8 cellular contexts compared by ENCODE assay signal in genomic region chr14:69259531-69260245, GRCh38. TPM values are rescaled to one million over a fixed set of nuclear protein-coding genes. Genes with fewer than 3 reads are reported as not detected.
DNase-seq lines count a peak whose midpoint lies in the region; ATAC-seq, FAIRE-seq and TF ChIP-seq lines count a peak whose summit lies in the region.

GALNT16 (plus strand) TSS chr14:69260158; CDS start chr14:69260291, 133 bp downstream.

- H3K27me3 ChIP-seq in CD8-positive, alpha-beta T cell (ENCODE audit: insufficient read depth, low read length): peaks cover 15% of the 10 kb centered on the region
- H3K27me3 ChIP-seq in left ventricle myocardium inferior (ENCODE audit: low read depth) (peaks cover 43% of the 10 kb centered on the region), psoas muscle (ENCODE audit: insufficient read depth in 3 of 3, low read length in 2 of 3) (peaks cover 0 to 74% (median 12%) of the 10 kb centered on the region in 3 donors)

- peak within 1 kb of the TSS; percentile 50 for H3K4me3 Mint-ChIP-seq in CD8-positive, alpha-beta T cell
- peak within 1 kb of the TSS; percentile 43 for H3K4me3 Mint-ChIP-seq in activated CD8-positive, alpha-beta T cell treated with anti-CD3 and anti-CD28 coated beads, Interleukin-2, amount 10 ng/mL, durations not matched to agents 7 days and 5 days

- H3K27ac ChIP-seq in CD8-positive, alpha-beta T cell (ENCODE audit: low read depth, low read length): no peak within 1 kb of the TSS
- H3K27ac ChIP-seq in left ventricle myocardium inferior (replicated peaks) (peak within 1 kb of the TSS; percentile 91), psoas muscle (peak within 1 kb of the TSS; percentile 36)

- WGBS in psoas muscle, 3 donors: 1 to 3% (median 2%) methylated on average over 47 to 82 of the region's 82 CpGs

- TF ChIP-seq CTCF in CD8-positive, alpha-beta T cell (IDR thresholded peaks at IDR 0.05): no peak
- TF ChIP-seq CTCF in left ventricle myocardium inferior (IDR thresholded peaks at IDR 0.05; ENCODE audit: borderline replicate concordance) (peak; percentile 64), psoas muscle (IDR thresholded peaks at IDR 0.05) (peak; percentile 34)

- CTCF ChIA-PET in CD8-positive, alpha-beta T cell (lab: Charles Lee): interaction anchor here (1.2 to 1.4 kb wide), 2 partner anchors 14 to 201 kb away, joined by 3 read pairs; no protein-coding TSS in a partner anchor
- CTCF ChIA-PET in activated CD8-positive, alpha-beta T cell treated with anti-CD3 and anti-CD28 coated beads, Interleukin-2, amount 10 ng/mL, durations not matched to agents 7 days and 5 days (lab: Charles Lee): interaction anchor here (0.6 kb wide), 1 partner anchor 214 kb away, joined by 3 read pairs; no protein-coding TSS in a partner anchor

- no peaks in the 10 kb centered on the region for H3K9me3 Mint-ChIP-seq in CD8-positive, alpha-beta T cell
- no peaks in the 10 kb centered on the region for H3K9me3 Mint-ChIP-seq in activated CD8-positive, alpha-beta T cell treated with anti-CD3 and anti-CD28 coated beads, Interleukin-2, amount 10 ng/mL, durations not matched to agents 7 days and 5 days (ENCODE audit: insufficient read depth)

- no peak for DNase-seq in CD8-positive, alpha-beta T cell
- peak; percentile 91 for DNase-seq in HTR-8/SVneo (ENCODE audit: insufficient read length, low spot score)
- DNase-seq in activated CD8-positive, alpha-beta T cell treated with anti-CD3 and anti-CD28 coated beads, Interleukin-2, amount 10 ng/mL, durations not matched to agents 7 days and 5 days: no peak
- DNase-seq in left ventricle myocardium inferior: peak; percentile 43
- peak; percentile 49 to 77 for DNase-seq in psoas muscle
- DNase-seq in NCI-H2029 (lab: John Stamatoyannopoulos, UW): no peak
- no peak for DNase-seq in activated CD8-positive, alpha-beta memory T cell treated with anti-CD3 and anti-CD28 coated beads for 24 hours

- peak within 1 kb of the TSS; percentile 11 for H3K4me3 ChIP-seq in CD8-positive, alpha-beta T cell (ENCODE audit: low read depth, low read length)
- H3K4me3 ChIP-seq in left ventricle myocardium inferior (peak within 1 kb of the TSS; percentile 83), psoas muscle (peak within 1 kb of the TSS; percentile 74)

- peaks cover 3% of the 10 kb centered on the region for H3K4me1 ChIP-seq in CD8-positive, alpha-beta T cell (ENCODE audit: insufficient read depth, low read length)
- H3K4me1 ChIP-seq in left ventricle myocardium inferior (peaks cover 69% of the 10 kb centered on the region), psoas muscle (peaks cover 6% of the 10 kb centered on the region)

- H3K36me3 ChIP-seq in CD8-positive, alpha-beta T cell (ENCODE audit: insufficient read depth, low read length): no peaks in the 10 kb centered on the region
- H3K36me3 ChIP-seq in left ventricle myocardium inferior: no peaks in the 10 kb centered on the region
- no peaks in the 10 kb centered on the region for H3K36me3 ChIP-seq in psoas muscle (ENCODE audit: insufficient read depth in 1 of 2, low read depth in 1 of 2)

- intact Hi-C loops in CD8-positive, alpha-beta T cell (cut with DNase I, micrococcal nuclease): no loop called here
- intact Hi-C loops in left ventricle myocardium inferior (cut with micrococcal nuclease): no loop called here
- intact Hi-C loops in psoas muscle (cut with DNase I): loop anchor here in 1 of 2 donors (5.0 kb wide), 2 partner anchors 88 to 103 kb away; no protein-coding TSS in a partner anchor

- peaks cover 4% of the 10 kb centered on the region for H3K4me1 Mint-ChIP-seq in CD8-positive, alpha-beta T cell (ENCODE audit: low read depth)
- peaks cover 5% of the 10 kb centered on the region for H3K4me1 Mint-ChIP-seq in activated CD8-positive, alpha-beta T cell treated with anti-CD3 and anti-CD28 coated beads, Interleukin-2, amount 10 ng/mL, durations not matched to agents 7 days and 5 days (ENCODE audit: low read depth)

- no peak for ATAC-seq in CD8-positive, alpha-beta T cell
- ATAC-seq in activated CD8-positive, alpha-beta T cell treated with anti-CD3 and anti-CD28 coated beads, Interleukin-2, amount 10 ng/mL, durations not matched to agents 7 days and 5 days: peak; percentile 25
- ATAC-seq in psoas muscle (peak; percentile 32 to 77 (median 54)), GM18517 (IDR thresholded peaks at IDR 0.05; ENCODE audit: unreplicated experiment) (no peak)

- FAIRE-seq in HTR-8/SVneo (lab: Jason Lieb, UNC): no peak

- H3K9me3 ChIP-seq in CD8-positive, alpha-beta T cell (ENCODE audit: low read length): no peaks in the 10 kb centered on the region
- H3K9me3 ChIP-seq in left ventricle myocardium inferior (replicated peaks) (no peaks in the 10 kb centered on the region), psoas muscle (no peaks in the 10 kb centered on the region)

- no peaks in the 10 kb centered on the region for H3K36me3 Mint-ChIP-seq in CD8-positive, alpha-beta T cell
- H3K36me3 Mint-ChIP-seq in activated CD8-positive, alpha-beta T cell treated with anti-CD3 and anti-CD28 coated beads, Interleukin-2, amount 10 ng/mL, durations not matched to agents 7 days and 5 days (ENCODE audit: low read depth): no peaks in the 10 kb centered on the region

- no peak within 1 kb of the TSS for H3K27ac Mint-ChIP-seq in CD8-positive, alpha-beta T cell
- H3K27ac Mint-ChIP-seq in activated CD8-positive, alpha-beta T cell treated with anti-CD3 and anti-CD28 coated beads, Interleukin-2, amount 10 ng/mL, durations not matched to agents 7 days and 5 days: no peak within 1 kb of the TSS

- POLR2A ChIA-PET in CD8-positive, alpha-beta T cell (lab: Charles Lee): no interaction called here
- POLR2A ChIA-PET in activated CD8-positive, alpha-beta T cell treated with anti-CD3 and anti-CD28 coated beads, Interleukin-2, amount 10 ng/mL, durations not matched to agents 7 days and 5 days (lab: Charles Lee): no interaction called here

- peaks cover 51% of the 10 kb centered on the region for H3K27me3 Mint-ChIP-seq in CD8-positive, alpha-beta T cell (ENCODE audit: low read depth)
- peaks cover 70% of the 10 kb centered on the region for H3K27me3 Mint-ChIP-seq in activated CD8-positive, alpha-beta T cell treated with anti-CD3 and anti-CD28 coated beads, Interleukin-2, amount 10 ng/mL, durations not matched to agents 7 days and 5 days (ENCODE audit: low read depth)

RNA-seq across cellular contexts. Expression of gene GALNT16, which starts in this region (rescaled TPM):
- under 1 TPM in 1 of 2 experiments, not detected in 1; 0.08 TPM for total RNA-seq in CD8-positive, alpha-beta T cell
- not detected for total RNA-seq in activated CD8-positive, alpha-beta T cell treated with anti-CD3 and anti-CD28 coated beads, Interleukin-2, amount 10 ng/mL, durations not matched to agents 7 days and 5 days
- total RNA-seq in left ventricle myocardium inferior (70.5 TPM), psoas muscle (1 to 10 TPM; 1.7 to 2.6 (median 2.4) TPM)
- polyA plus RNA-seq in psoas muscle: 1 to 10 TPM in 1 of 3 donors, under 1 TPM in 2; 0.83 to 1.4 (median 0.95) TPM

Comparison
In these comparisons a context has a peak if more than half of its experiments do, and no peak if none do; other contexts are left out.
1. RNA of gene GALNT16 (total RNA-seq): 70.5 TPM in left ventricle myocardium inferior (single experiment); 1.7 to 2.6 TPM in psoas muscle, 0.08 TPM in CD8-positive, alpha-beta T cell and not detected in activated CD8-positive, alpha-beta T cell treated with anti-CD3 and anti-CD28 coated beads, Interleukin-2, amount 10 ng/mL, durations not matched to agents 7 days and 5 days; every median in the first group is over 10 times any median in the second.
2. Peak in ATAC-seq in activated CD8-positive, alpha-beta T cell treated with anti-CD3 and anti-CD28 coated beads, Interleukin-2, amount 10 ng/mL, durations not matched to agents 7 days and 5 days; RNA of the gene not detected or under 1 TPM.
3. ATAC-seq: peak in psoas muscle (4 of 4); none in CD8-positive, alpha-beta T cell (single experiment) and GM18517 (single experiment).
4. DNase-seq: peak in HTR-8/SVneo (single experiment), left ventricle myocardium inferior (single experiment) and psoas muscle (2 of 2); none in CD8-positive, alpha-beta T cell (0 of 7), activated CD8-positive, alpha-beta T cell treated with anti-CD3 and anti-CD28 coated beads, Interleukin-2, amount 10 ng/mL, durations not matched to agents 7 days and 5 days (single experiment), NCI-H2029 (single experiment) and activated CD8-positive, alpha-beta memory T cell treated with anti-CD3 and anti-CD28 coated beads for 24 hours (single experiment).
5. H3K4me3 ChIP-seq: peak in every context shown above with its lines; median percentile 83 in left ventricle myocardium inferior; 74 in psoas muscle; 11 in CD8-positive, alpha-beta T cell.